In genomic region chr12:95218852-95219171, GRCh38 we compare ENCODE assay signal across 8 cellular contexts. TPM values are rescaled to one million over a fixed set of nuclear protein-coding genes. Genes with fewer than 3 reads are reported as not detected.
DNase-seq lines count a peak whose midpoint lies in the region; ATAC-seq and FAIRE-seq lines count a peak whose summit lies in the region.

No MANE protein-coding gene starts in this region.

- H3K4me3 ChIP-seq in right cardiac atrium (ENCODE audit: low read length) (peak overlapping the region; percentile 79), small intestine (ENCODE audit: low read depth in 1 of 2, low read length in 2 of 2) (peak overlapping the region; percentile 71 to 94)

- H3K36me3 Mint-ChIP-seq in activated T-helper 2 cell treated with anti-CD3 and anti-CD28 coated beads, Interferon-gamma antibody, Interleukin-2, Interleukin-4, amounts not matched to agents 10 μg/mL and 5 μg/mL and 100 μg/mL, durations not matched to agents 14 hours and 24 hours and 36 hours (ENCODE audit: low read depth) = peaks cover 12% of the 10 kb centered on the region

- peaks cover 28% of the 10 kb centered on the region for H3K4me1 Mint-ChIP-seq in activated T-helper 2 cell treated with anti-CD3 and anti-CD28 coated beads, Interferon-gamma antibody, Interleukin-2, Interleukin-4, amounts not matched to agents 10 μg/mL and 5 μg/mL and 100 μg/mL, durations not matched to agents 14 hours and 24 hours and 36 hours (ENCODE audit: low read depth)

- no peaks in the 10 kb centered on the region for H3K9me3 Mint-ChIP-seq in activated T-helper 2 cell treated with anti-CD3 and anti-CD28 coated beads, Interferon-gamma antibody, Interleukin-2, Interleukin-4, amounts not matched to agents 10 μg/mL and 5 μg/mL and 100 μg/mL, durations not matched to agents 14 hours and 24 hours and 36 hours

- no peaks in the 10 kb centered on the region for H3K9me3 ChIP-seq in right cardiac atrium (ENCODE audit: control insufficient read depth, low read length)
- no peaks in the 10 kb centered on the region for H3K9me3 ChIP-seq in small intestine (ENCODE audit: control insufficient read depth, low read depth)

- peak overlapping the region; percentile 87 for H3K27ac ChIP-seq in right cardiac atrium (ENCODE audit: low read length)
- peak overlapping the region; percentile 64 to 92 for H3K27ac ChIP-seq in small intestine (ENCODE audit: low read depth in 1 of 2, low read length in 1 of 2)

- peak overlapping the region; percentile 99 for H3K27ac Mint-ChIP-seq in activated T-helper 2 cell treated with anti-CD3 and anti-CD28 coated beads, Interferon-gamma antibody, Interleukin-2, Interleukin-4, amounts not matched to agents 10 μg/mL and 5 μg/mL and 100 μg/mL, durations not matched to agents 14 hours and 24 hours and 36 hours

- H3K4me1 ChIP-seq in right cardiac atrium (ENCODE audit: control insufficient read depth, insufficient read depth, low read length) (no peaks in the 10 kb centered on the region), small intestine (ENCODE audit: control insufficient read depth in 2 of 2, insufficient read depth in 1 of 2, low read depth in 1 of 2, low read length in 1 of 2) (peaks cover 0 to 2% of the 10 kb centered on the region in 2 donors)

- peaks cover 13% of the 10 kb centered on the region for H3K27me3 Mint-ChIP-seq in activated T-helper 2 cell treated with anti-CD3 and anti-CD28 coated beads, Interferon-gamma antibody, Interleukin-2, Interleukin-4, amounts not matched to agents 10 μg/mL and 5 μg/mL and 100 μg/mL, durations not matched to agents 14 hours and 24 hours and 36 hours (ENCODE audit: low read depth)

- H3K4me3 Mint-ChIP-seq in activated T-helper 2 cell treated with anti-CD3 and anti-CD28 coated beads, Interferon-gamma antibody, Interleukin-2, Interleukin-4, amounts not matched to agents 10 μg/mL and 5 μg/mL and 100 μg/mL, durations not matched to agents 14 hours and 24 hours and 36 hours (ENCODE audit: low read depth) = peak overlapping the region; percentile 98

- H3K36me3 ChIP-seq in small intestine (ENCODE audit: control insufficient read depth in 2 of 2, insufficient read depth in 2 of 2, low read length in 2 of 2) = no peaks in the 10 kb centered on the region

- FAIRE-seq in small intestine (lab: Jason Lieb, UNC) = no peak

- intact Hi-C loops in activated T-helper 2 cell treated with anti-CD3 and anti-CD28 coated beads, Interferon-gamma antibody, Interleukin-2, Interleukin-4, amounts not matched to agents 10 μg/mL and 5 μg/mL and 100 μg/mL, durations not matched to agents 14 hours and 24 hours and 36 hours (cut with micrococcal nuclease) = loop anchor here (2.0 to 10.0 kb wide), 4 partner anchors 22 to 1784 kb away; partner anchors contain the start of genes SOCS2 and USP44
- intact Hi-C loops in right cardiac atrium (cut with DNase I) (loop anchor here (5.0 to 10.0 kb wide), 4 partner anchors 54 to 258 kb away; no protein-coding TSS in a partner anchor), sciatic nerve (cut with DNase I) (no loop called here)

- ATAC-seq in right cardiac atrium (no peak), sciatic nerve (no peak), HG03442 (IDR thresholded peaks at IDR 0.05; ENCODE audit: unreplicated experiment) (no peak)

- DNase-seq in SIG-M5 treated with dmso at 0.1 percent for 504 hours (lab: John Stamatoyannopoulos, UW; ENCODE audit: unreplicated experiment) (peak; percentile 50), SIG-M5 (lab: John Stamatoyannopoulos, UW) (no peak), NCI-H69 (lab: John Stamatoyannopoulos, UW) (peak; percentile 69), right cardiac atrium (peak in 1 of 3 donors; percentile 26), small intestine (peak; percentile 65), sciatic nerve (ENCODE audit: low spot score) (no peak)
- DNase-seq in activated T-helper 2 cell treated with anti-CD3 and anti-CD28 coated beads, Interferon-gamma antibody, Interleukin-2, Interleukin-4, amounts not matched to agents 10 μg/mL and 5 μg/mL and 100 μg/mL, durations not matched to agents 14 hours and 24 hours and 36 hours (ENCODE audit: low spot score) = peak; percentile 34

- WGBS in right cardiac atrium = 8% methylated on average over 6 of the region's 6 CpGs
- WGBS in small intestine, 3 donors = 3 to 5% (median 4%) methylated on average over 6 of the region's 6 CpGs

- H3K27me3 ChIP-seq in right cardiac atrium (ENCODE audit: control insufficient read depth, insufficient read depth) = no peaks in the 10 kb centered on the region
- no peaks in the 10 kb centered on the region for H3K27me3 ChIP-seq in small intestine (ENCODE audit: control insufficient read depth in 2 of 2, insufficient read depth in 2 of 2, low read length in 2 of 2)

RNA-seq across cellular contexts. Expression of gene VEZT, which starts 1.2 kb away (rescaled TPM):
- total RNA-seq in activated T-helper 2 cell treated with anti-CD3 and anti-CD28 coated beads, Interferon-gamma antibody, Interleukin-2, Interleukin-4, amounts not matched to agents 10 μg/mL and 5 μg/mL and 100 μg/mL, durations not matched to agents 14 hours and 24 hours and 36 hours = 62.6 and 63.1 TPM in 2 replicates
- total RNA-seq in right cardiac atrium = 10 to 100 TPM; 58.9 to 78.6 (median 69.9) TPM
- polyA plus RNA-seq in right cardiac atrium = 20.8 TPM
- 10 to 100 TPM; 11.3 to 24.6 (median 11.6) TPM for polyA plus RNA-seq in small intestine
- total RNA-seq in sciatic nerve = 71.6 TPM

RNA-seq across cellular contexts. Expression of gene FGD6, which starts 1.5 kb away (rescaled TPM):
- total RNA-seq in activated T-helper 2 cell treated with anti-CD3 and anti-CD28 coated beads, Interferon-gamma antibody, Interleukin-2, Interleukin-4, amounts not matched to agents 10 μg/mL and 5 μg/mL and 100 μg/mL, durations not matched to agents 14 hours and 24 hours and 36 hours = 0.69 and 1.1 TPM in 2 replicates
- total RNA-seq in right cardiac atrium (10 to 100 TPM; 18.9 to 23.8 (median 20.8) TPM), sciatic nerve (22.2 TPM)
- polyA plus RNA-seq in right cardiac atrium (2.9 TPM), small intestine (1 to 10 TPM in 2 of 3 donors, under 1 TPM in 1; 0.89 to 1.4 (median 1.1) TPM)

Comparison
In these comparisons a context has a peak if more than half of its experiments do, and no peak if none do; other contexts are left out.
1. DNase-seq: peak in SIG-M5 treated with dmso at 0.1 percent for 504 hours (single experiment), NCI-H69 (single experiment), activated T-helper 2 cell treated with anti-CD3 and anti-CD28 coated beads, Interferon-gamma antibody, Interleukin-2, Interleukin-4, amounts not matched to agents 10 μg/mL and 5 μg/mL and 100 μg/mL, durations not matched to agents 14 hours and 24 hours and 36 hours (single experiment) and small intestine (single experiment); none in SIG-M5 (single experiment) and sciatic nerve (single experiment).